12 cellular contexts compared by ENCODE assay signal in genomic region chr1:112991721-112992120, GRCh38.
"Had no signal": no experiment of that assay in that cellular context is flagged by ENCODE, and none has a peak within 500 bp of the region (broad histone marks: within the 10 kb centered on the region; RNA-seq: fewer than 3 reads in every experiment).

No MANE protein-coding gene starts in this region.

- H3K9me3 ChIP-seq: body of pancreas, lower lobe of right lung, thoracic aorta had no signal

- H3K27ac ChIP-seq: body of pancreas, lower lobe of right lung, skin epidermis, thoracic aorta had no signal

- H3K27me3 ChIP-seq: body of pancreas had no signal

- H3K36me3 ChIP-seq: lower lobe of right lung, thoracic aorta had no signal

- H3K4me3 ChIP-seq: body of pancreas, lower lobe of right lung, skin epidermis, thoracic aorta had no signal

- ATAC-seq: body of pancreas; lower lobe of right lung; natural killer cell; stimulated activated naive CD8-positive, alpha-beta T cell treated with anti-CD3 and anti-CD28 coated beads, Interleukin-15, amount 100 ng/mL, for 72 hours had no signal

- DNase-seq: activated CD4-positive, alpha-beta T cell treated with anti-CD3 and anti-CD28 coated beads, Interleukin-2, amount 50 U/mL, for 1 hour; activated naive CD4-positive, alpha-beta T cell treated with anti-CD3 and anti-CD28 coated beads, Interleukin-2, amount 50 U/mL, for 16 hours; amniotic stem cell; body of pancreas; hippocampal formation; lower lobe of right lung; natural killer cell; nucleus accumbens; stimulated activated CD4-positive, alpha-beta T cell treated with anti-CD3 and anti-CD28 coated beads, Interleukin-4, amount 100 ng/mL, for 4 hours; stimulated activated naive CD8-positive, alpha-beta T cell treated with anti-CD3 and anti-CD28 coated beads, Interleukin-15, amount 100 ng/mL, for 72 hours had no signal
